In genomic region chr6:157380458-157380778, GRCh38 we compare ENCODE assay signal across 8 cellular contexts.
A peak's percentile ranks its signal among the peaks of the same experiment; 100 is the strongest.
DNase-seq lines count a peak whose midpoint lies in the region; ATAC-seq and TF ChIP-seq lines count a peak whose summit lies in the region.

No MANE protein-coding gene starts in this region.

- H3K4me3 ChIP-seq in foreskin fibroblast (ENCODE audit: low read depth in 1 of 2, low read length in 2 of 2) (peak overlapping the region; percentile 84 to 86), retinal pigment epithelial cell (ENCODE audit: low read length) (peak overlapping the region; percentile 83)

- ATAC-seq in GM18873 (IDR thresholded peaks at IDR 0.05; ENCODE audit: low FRiP score, unreplicated experiment) = peak; percentile 1
- peak; percentile 9 for ATAC-seq in HG02852 (IDR thresholded peaks at IDR 0.05; ENCODE audit: unreplicated experiment)
- peak; percentile 34 for ATAC-seq in SK-N-SH treated with all-trans-retinoic acid at 6 μM for 48 hours

- DNase-seq in foreskin fibroblast (no peak), retinal pigment epithelial cell (ENCODE audit: low read depth) (no peak), NCI-H187 (lab: John Stamatoyannopoulos, UW) (no peak), NCI-H1930 (lab: John Stamatoyannopoulos, UW) (no peak), LoVo (ENCODE audit: low spot score) (no peak)

- TF ChIP-seq CTCF in foreskin fibroblast (IDR thresholded peaks at IDR 0.05; ENCODE audit: low read depth, low read length) (no peak), retinal pigment epithelial cell (conservative IDR thresholded peaks at IDR 0.05; ENCODE audit: low read depth, low read length) (no peak)

TF ChIP-seq in SK-N-SH treated with all-trans-retinoic acid at 6 μM for 48 hours, 23 proteins besides CTCF, POLR2A, EP300 and RAD21:
- TF ChIP-seq OSR1 (CRISPR knock-in tag; IDR thresholded peaks at IDR 0.05) (no peak), TOX (CRISPR knock-in tag; IDR thresholded peaks at IDR 0.05; ENCODE audit: borderline replicate concordance) (no peak), ZC3H10 (CRISPR knock-in tag; IDR thresholded peaks at IDR 0.05) (no peak), ZNF8 (CRISPR knock-in tag; IDR thresholded peaks at IDR 0.05) (no peak), ZNF70 (CRISPR knock-in tag; IDR thresholded peaks at IDR 0.05) (no peak)
